In the genomic region with DNA sequence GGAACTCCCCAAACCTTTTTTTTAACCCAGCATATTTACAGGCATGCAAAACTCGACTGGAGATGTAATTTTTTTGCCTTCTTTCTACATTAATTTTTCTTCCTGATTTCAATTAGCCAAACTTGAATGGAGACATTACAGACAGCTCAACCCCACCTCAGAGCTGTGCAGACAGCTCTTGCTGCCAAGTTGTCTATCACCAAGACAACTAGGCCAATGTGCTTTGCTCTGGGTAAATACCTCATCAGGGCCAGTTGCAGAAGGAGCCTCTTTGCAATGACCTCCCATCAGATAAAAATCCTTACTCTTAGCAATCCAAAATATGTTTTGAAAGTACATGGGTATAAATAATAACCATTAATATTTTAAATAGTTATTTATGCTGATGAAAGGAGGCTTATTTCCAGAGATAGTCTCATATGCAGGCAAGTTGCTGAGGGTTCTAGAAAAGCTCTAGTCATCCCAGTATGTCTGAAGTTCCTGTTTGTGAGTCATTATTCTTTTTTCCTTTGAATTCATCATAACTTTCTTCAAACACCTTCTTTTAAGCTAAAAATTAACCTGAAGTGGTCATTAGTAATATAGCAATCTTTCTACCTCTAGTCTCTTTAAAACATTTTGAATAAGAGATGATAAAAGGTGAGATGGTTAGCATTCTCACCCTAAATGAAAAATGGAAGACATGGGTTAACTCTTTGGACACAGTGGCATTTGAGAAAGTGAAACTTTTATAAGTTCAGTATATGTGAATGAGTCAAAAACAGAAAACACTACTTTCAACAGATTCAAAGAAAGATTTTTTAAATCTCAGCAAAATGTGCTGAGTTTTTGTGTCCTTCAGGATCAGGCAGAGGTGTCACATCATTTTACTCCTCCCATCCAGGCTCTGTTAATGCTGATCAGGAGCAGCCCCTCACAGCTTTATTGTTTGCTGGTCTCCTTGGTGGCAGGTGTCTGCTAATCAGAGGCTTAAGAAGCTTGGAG, we compare ENCODE assay signal across 17 cellular contexts.
DNase-seq lines count a peak whose midpoint lies in the region; ATAC-seq and TF ChIP-seq lines count a peak whose summit lies in the region.
"Had no signal": no experiment of that assay in that cellular context is flagged by ENCODE, and none has a peak within 500 bp of the region (broad histone marks: within the 10 kb centered on the region; RNA-seq: fewer than 3 reads in every experiment).

No MANE protein-coding gene starts in this region.

- 67% methylated on average over 1 of the region's 1 CpG for WGBS in hepatocyte (ENCODE audit: low lambda C conversion rate, missing lambda C conversion rate)

- H3K27me3 ChIP-seq in hepatocyte, result no peaks in the 10 kb centered on the region

- no peaks in the 10 kb centered on the region for H3K27me3 Mint-ChIP-seq in activated T-helper 17 cell treated with anti-CD3 and anti-CD28 coated beads, Interleukin-2, amount 50 U/mL, for 72 hours
- H3K27me3 Mint-ChIP-seq: T-helper 17 cell had no signal

- no peak overlapping the region for H2AFZ ChIP-seq in hepatocyte

- H3K36me3 ChIP-seq in hepatocyte (replicated peaks; ENCODE audit: insufficient read depth, low read depth), result no peaks in the 10 kb centered on the region
- H3K36me3 ChIP-seq: BLaER1 had no signal

- DNase-seq in hepatocyte (ENCODE audit: low spot score) (no peak), iPS-NIHi11 (ENCODE audit: low spot score) (no peak), GM03348 (ENCODE audit: low spot score) (no peak), MV-4-11 (lab: John Stamatoyannopoulos, UW) (no peak)
- DNase-seq: amniotic stem cell; dermis blood vessel endothelial cell; foreskin melanocyte; KBM-7; NCI-H2081; PC-3; stimulated activated CD4-positive, alpha-beta T cell treated with anti-CD3 and anti-CD28 coated beads, Interleukin-4, amount 100 ng/mL, for 4 hours; T-helper 17 cell had no signal

- H3K4me3 Mint-ChIP-seq in activated T-helper 17 cell treated with anti-CD3 and anti-CD28 coated beads, Interleukin-2, amount 50 U/mL, for 72 hours, result no peak overlapping the region
- H3K4me3 Mint-ChIP-seq: T-helper 17 cell had no signal

- H3K27ac Mint-ChIP-seq in activated T-helper 17 cell treated with anti-CD3 and anti-CD28 coated beads, Interleukin-2, amount 50 U/mL, for 72 hours, result no peak overlapping the region
- H3K27ac Mint-ChIP-seq: T-helper 17 cell had no signal

- no peak overlapping the region for H3K4me3 ChIP-seq in hepatocyte
- H3K4me3 ChIP-seq: BLaER1 had no signal

- TF ChIP-seq CTCF in hepatocyte (IDR thresholded peaks at IDR 0.05; ENCODE audit: poor library complexity), result no peak

- no peaks in the 10 kb centered on the region for H3K9me3 Mint-ChIP-seq in activated T-helper 17 cell treated with anti-CD3 and anti-CD28 coated beads, Interleukin-2, amount 50 U/mL, for 72 hours

- ATAC-seq in GM18502 (IDR thresholded peaks at IDR 0.05; ENCODE audit: poor library complexity, unreplicated experiment) (peak; percentile 60), GM19395 (IDR thresholded peaks at IDR 0.05; ENCODE audit: unreplicated experiment) (peak; percentile 84), HG03064 (IDR thresholded peaks at IDR 0.05; ENCODE audit: low read depth, unreplicated experiment) (peak; percentile 63)
- peak; percentile 62 for ATAC-seq in activated T-helper 17 cell treated with anti-CD3 and anti-CD28 coated beads, Interleukin-2, amount 50 U/mL, for 72 hours (replicated peaks)
- ATAC-seq: PC-3, T-helper 17 cell had no signal

- no peak overlapping the region for H3K27ac ChIP-seq in hepatocyte
- H3K27ac ChIP-seq: BLaER1 had no signal

- H3K9me2 ChIP-seq in hepatocyte (replicated peaks; ENCODE audit: insufficient read depth), result no peaks in the 10 kb centered on the region

- no peaks in the 10 kb centered on the region for H3K4me1 ChIP-seq in hepatocyte (ENCODE audit: insufficient read depth)
- H3K4me1 ChIP-seq: BLaER1 had no signal

- H3K9me3 ChIP-seq in hepatocyte (ENCODE audit: low read depth), result no peaks in the 10 kb centered on the region
- H3K9me3 ChIP-seq: BLaER1 had no signal

- H3K79me2 ChIP-seq in hepatocyte, result no peaks in the 10 kb centered on the region

- H3K36me3 Mint-ChIP-seq in activated T-helper 17 cell treated with anti-CD3 and anti-CD28 coated beads, Interleukin-2, amount 50 U/mL, for 72 hours (ENCODE audit: low read depth), result no peaks in the 10 kb centered on the region

- no peaks in the 10 kb centered on the region for H3K4me1 Mint-ChIP-seq in activated T-helper 17 cell treated with anti-CD3 and anti-CD28 coated beads, Interleukin-2, amount 50 U/mL, for 72 hours
- H3K4me1 Mint-ChIP-seq: T-helper 17 cell had no signal

- H4K20me1 ChIP-seq in hepatocyte (ENCODE audit: insufficient read depth, poor library complexity, severe bottlenecking), result no peaks in the 10 kb centered on the region
- H4K20me1 ChIP-seq: BLaER1 had no signal

- H3K4me2 ChIP-seq in hepatocyte, result no peak overlapping the region
- H3K4me2 ChIP-seq: BLaER1 had no signal
